In the genomic region with DNA sequence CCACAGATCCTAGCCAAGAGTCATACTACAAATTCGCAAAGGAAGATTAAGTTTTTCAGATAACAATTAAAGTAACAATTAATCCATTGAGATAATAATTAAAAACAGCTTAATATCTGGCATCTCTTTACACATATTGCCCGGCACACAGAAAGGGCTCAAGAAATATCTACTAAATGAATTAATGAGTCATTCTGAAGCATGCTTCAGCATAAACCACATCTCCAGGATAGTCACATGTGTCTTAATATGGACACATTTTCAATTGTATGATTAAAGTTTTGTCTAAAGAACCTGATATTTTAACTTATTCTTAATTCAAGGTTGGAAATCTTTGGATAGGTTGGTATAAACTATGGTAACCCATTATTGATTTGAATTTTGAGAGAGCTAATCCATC, we compare ENCODE assay signal across 24 cellular contexts. TPM values are rescaled to one million over a fixed set of nuclear protein-coding genes. Genes with fewer than 3 reads are reported as not detected.
DNase-seq lines count a peak whose midpoint lies in the region; ATAC-seq, FAIRE-seq and TF ChIP-seq lines count a peak whose summit lies in the region.
"Had no signal": no experiment of that assay in that cellular context is flagged by ENCODE, and none has a peak within 500 bp of the region (broad histone marks: within the 10 kb centered on the region; RNA-seq: fewer than 3 reads in every experiment).

No MANE protein-coding gene starts in this region.

- no peak for TF ChIP-seq EP300 in transverse colon (IDR thresholded peaks at IDR 0.05; ENCODE audit: low read depth)

- H3K36me3 ChIP-seq in transverse colon: no peaks in the 10 kb centered on the region
- H3K36me3 ChIP-seq: cardiac muscle cell, gastrocnemius medialis had no signal

- in situ Hi-C loops in transverse colon (cut with MboI; ENCODE audit: low pct_ligation_motif_present in 1 of 4, low pct_unique_long_range_greater_than_20kb in 1 of 4, low sequenced_read_pairs in 3 of 4): no loop called here

- H3K27ac Mint-ChIP-seq in activated CD4-positive, alpha-beta T cell treated with anti-CD3 and anti-CD28 coated beads, Interleukin-2, amount 10 ng/mL, durations not matched to agents 24 days and 14 days: no peak overlapping the region
- H3K27ac Mint-ChIP-seq: activated CD4-positive, alpha-beta memory T cell treated with anti-CD3 and anti-CD28 coated beads, Interleukin-2, amount 10 ng/mL, durations not matched to agents 7 days and 5 days; CD8-positive, alpha-beta T cell; dendritic cell treated with granulocyte-macrophage colony-stimulating factor and Interleukin-4, amounts not matched to agents 40 ng/mL and 50 ng/mL, for 4 days; memory B cell had no signal

- TF ChIP-seq CTCF in choroid plexus epithelial cell (conservative IDR thresholded peaks at IDR 0.05; ENCODE audit: low read depth, low read length): no peak
- no peak for TF ChIP-seq CTCF in transverse colon (IDR thresholded peaks at IDR 0.05)

- H3K4me3 Mint-ChIP-seq in activated CD4-positive, alpha-beta T cell treated with anti-CD3 and anti-CD28 coated beads, Interleukin-2, amount 10 ng/mL, durations not matched to agents 24 days and 14 days: no peak overlapping the region
- H3K4me3 Mint-ChIP-seq: activated CD4-positive, alpha-beta memory T cell treated with anti-CD3 and anti-CD28 coated beads, Interleukin-2, amount 10 ng/mL, durations not matched to agents 7 days and 5 days; CD8-positive, alpha-beta T cell; dendritic cell treated with granulocyte-macrophage colony-stimulating factor and Interleukin-4, amounts not matched to agents 40 ng/mL and 50 ng/mL, for 4 days; memory B cell had no signal

- TF ChIP-seq POLR2A in transverse colon (IDR thresholded peaks at IDR 0.05): no peak

- FAIRE-seq in GM18507 (lab: Jason Lieb, UNC): peak; percentile 51

- peaks cover 17% of the 10 kb centered on the region for H3K36me3 Mint-ChIP-seq in activated CD4-positive, alpha-beta T cell treated with anti-CD3 and anti-CD28 coated beads, Interleukin-2, amount 10 ng/mL, durations not matched to agents 24 days and 14 days (ENCODE audit: low read depth)

- no peak overlapping the region for H3K27ac ChIP-seq in transverse colon
- H3K27ac ChIP-seq: cardiac muscle cell, gastrocnemius medialis, RWPE1 had no signal

- no peak overlapping the region for H3K4me3 ChIP-seq in choroid plexus epithelial cell (ENCODE audit: low read depth, low read length)
- H3K4me3 ChIP-seq in transverse colon: no peak overlapping the region
- H3K4me3 ChIP-seq: cardiac muscle cell, gastrocnemius medialis, smooth muscle cell had no signal

- H3K4me1 Mint-ChIP-seq in activated CD4-positive, alpha-beta T cell treated with anti-CD3 and anti-CD28 coated beads, Interleukin-2, amount 10 ng/mL, durations not matched to agents 24 days and 14 days: peaks cover 26% of the 10 kb centered on the region

- H3K9me3 Mint-ChIP-seq in activated CD4-positive, alpha-beta T cell treated with anti-CD3 and anti-CD28 coated beads, Interleukin-2, amount 10 ng/mL, durations not matched to agents 24 days and 14 days: peaks cover 3% of the 10 kb centered on the region
- H3K9me3 Mint-ChIP-seq: activated CD4-positive, alpha-beta memory T cell treated with anti-CD3 and anti-CD28 coated beads, Interleukin-2, amount 10 ng/mL, durations not matched to agents 7 days and 5 days; CD8-positive, alpha-beta T cell; dendritic cell treated with granulocyte-macrophage colony-stimulating factor and Interleukin-4, amounts not matched to agents 40 ng/mL and 50 ng/mL, for 4 days; memory B cell had no signal

- no peaks in the 10 kb centered on the region for H3K27me3 Mint-ChIP-seq in activated CD4-positive, alpha-beta T cell treated with anti-CD3 and anti-CD28 coated beads, Interleukin-2, amount 10 ng/mL, durations not matched to agents 24 days and 14 days
- H3K27me3 Mint-ChIP-seq: activated CD4-positive, alpha-beta memory T cell treated with anti-CD3 and anti-CD28 coated beads, Interleukin-2, amount 10 ng/mL, durations not matched to agents 7 days and 5 days; dendritic cell treated with granulocyte-macrophage colony-stimulating factor and Interleukin-4, amounts not matched to agents 40 ng/mL and 50 ng/mL, for 4 days; memory B cell had no signal

- intact Hi-C loops in activated CD4-positive, alpha-beta T cell treated with anti-CD3 and anti-CD28 coated beads, Interleukin-2, amount 10 ng/mL, durations not matched to agents 24 days and 14 days (cut with micrococcal nuclease): no loop called here
- intact Hi-C loops in transverse colon (cut with DNase I; ENCODE audit: low total_unique reads): no loop called here

- H3K9me3 ChIP-seq in transverse colon: no peaks in the 10 kb centered on the region
- H3K9me3 ChIP-seq: gastrocnemius medialis had no signal

- peaks cover 0 to 12% (median 3%) of the 10 kb centered on the region in 4 donors for H3K4me1 ChIP-seq in transverse colon

- no peak for DNase-seq in GM18507 (ENCODE audit: extremely low spot score, insufficient read length, low read depth)
- peak; percentile 35 for DNase-seq in NCI-H226
- peak; percentile 59 for DNase-seq in choroid plexus epithelial cell (ENCODE audit: low read depth)
- DNase-seq in kidney tubule cell (ENCODE audit: low spot score): peak; percentile 50
- DNase-seq in activated CD4-positive, alpha-beta T cell treated with anti-CD3 and anti-CD28 coated beads, Interleukin-2, amount 10 ng/mL, durations not matched to agents 24 days and 14 days: no peak
- no peak for DNase-seq in transverse colon
- DNase-seq: activated CD4-positive, alpha-beta memory T cell treated with anti-CD3 and anti-CD28 coated beads, Interleukin-2, amount 10 ng/mL, durations not matched to agents 7 days and 5 days; activated gamma-delta T cell; activated T-cell treated with anti-CD3 and anti-CD28 coated beads for 4 hours; AML-193; CD8-positive, alpha-beta T cell; DMS153; gastrocnemius medialis; NCI-H1694; NCI-H2171 treated with DMSO at 0.1 percent for 48 hours; NCI-H526; stimulated activated naive CD4-positive, alpha-beta T cell treated with Interleukin-2 at 50 U/mL for 16 hours; T1000 had no signal

- H3K27me3 ChIP-seq in transverse colon: no peaks in the 10 kb centered on the region
- H3K27me3 ChIP-seq: cardiac muscle cell, gastrocnemius medialis had no signal

- ATAC-seq in HG03159 (IDR thresholded peaks at IDR 0.05; ENCODE audit: unreplicated experiment): no peak
- ATAC-seq: CD8-positive, alpha-beta T cell; gastrocnemius medialis had no signal

- WGBS in transverse colon (ENCODE audit: low coverage in 1 of 2), 2 donors: 97 to 100% methylated on average over 2 of the region's 2 CpGs

RNA-seq across cellular contexts. Expression of a gene that starts 9.6 kb away (rescaled TPM):
- total RNA-seq in activated CD4-positive, alpha-beta T cell treated with anti-CD3 and anti-CD28 coated beads, Interleukin-2, amount 10 ng/mL, durations not matched to agents 24 days and 14 days: 46.0 and 46.2 TPM in 2 replicates
- total RNA-seq in transverse colon: 10 to 100 TPM; 29.8 to 60.5 (median 41.2) TPM

Comparison
In these comparisons a context has a peak if more than half of its experiments do, and no peak if none do; other contexts are left out.
1. DNase-seq: peak in NCI-H226 (single experiment), choroid plexus epithelial cell (single experiment) and kidney tubule cell (single experiment); none in GM18507 (single experiment), activated CD4-positive, alpha-beta T cell treated with anti-CD3 and anti-CD28 coated beads, Interleukin-2, amount 10 ng/mL, durations not matched to agents 24 days and 14 days (single experiment) and transverse colon (single experiment).